Comparison of ENCODE assay signal across 8 cellular contexts in the genomic region with DNA sequence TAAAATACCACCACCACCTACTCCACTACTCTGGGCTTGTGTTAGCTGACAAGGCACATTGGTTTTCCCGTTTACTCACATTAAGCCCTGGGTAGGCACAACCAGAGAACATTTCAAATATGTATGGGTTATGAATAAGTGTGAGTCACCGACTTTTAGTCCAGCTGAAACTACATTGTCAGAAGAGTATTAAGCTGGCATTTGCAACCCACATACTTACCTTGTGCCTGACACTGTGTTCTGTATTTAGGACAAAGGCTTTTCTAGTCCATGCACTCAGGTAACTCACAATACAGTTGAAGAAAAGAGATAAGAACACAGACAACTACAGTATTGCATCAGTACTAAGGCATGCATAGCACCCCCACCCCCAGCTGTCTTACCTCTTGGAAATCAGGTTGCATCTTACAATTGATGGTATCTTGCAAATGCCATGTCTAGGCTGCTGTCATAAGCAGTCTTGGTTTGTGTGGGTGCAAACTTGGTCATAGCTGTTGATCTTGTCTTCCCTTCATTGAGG. TPM values are rescaled to one million over a fixed set of nuclear protein-coding genes. Genes with fewer than 3 reads are reported as not detected.
DNase-seq lines count a peak whose midpoint lies in the region; ATAC-seq and TF ChIP-seq lines count a peak whose summit lies in the region.

No MANE protein-coding gene starts in this region.

- H3K27ac ChIP-seq in RWPE1, result no peak overlapping the region

- CTCF ChIA-PET in RWPE1 (lab: Yijun Ruan, JAX), result interaction anchor here (0.6 to 0.9 kb wide), 3 partner anchors 119 to 699 kb away, joined by 3 read pairs; no protein-coding TSS in a partner anchor

- POLR2A ChIA-PET in RWPE1 (lab: Yijun Ruan, JAX; ENCODE audit: low non-redundant PET), result no interaction called here

- TF ChIP-seq CTCF in RWPE1 (conservative IDR thresholded peaks at IDR 0.05; ENCODE audit: low read depth), result no peak

- DNase-seq in Daoy (ENCODE audit: low read depth) (peak; percentile 81), RWPE1 (ENCODE audit: low spot score) (peak; percentile 60), dedifferentiated amniotic fluid mesenchymal stem cell (ENCODE audit: extremely low spot score) (peak; percentile 67), renal cortical epithelial cell (ENCODE audit: low read depth) (peak; percentile 41), SIG-M5 (lab: John Stamatoyannopoulos, UW) (no peak), UCSD-AML1 (lab: John Stamatoyannopoulos, UW; ENCODE audit: unreplicated experiment) (no peak)

- ATAC-seq in GM18909 (IDR thresholded peaks at IDR 0.05; ENCODE audit: poor library complexity, unreplicated experiment), result no peak
- ATAC-seq in HG03025 (IDR thresholded peaks at IDR 0.05; ENCODE audit: low FRiP score, unreplicated experiment), result no peak

RNA-seq across cellular contexts. Expression of a gene that starts 40.3 kb away (rescaled TPM):
- total RNA-seq in Daoy (2014; rRNA removed; shearing (Covaris generic)), result 7.8 and 8.2 TPM in 2 replicates
- total RNA-seq in renal cortical epithelial cell, result 4.2 and 18.4 TPM in 2 replicates

Comparison
In these comparisons a context has a peak if more than half of its experiments do, and no peak if none do; other contexts are left out.
1. DNase-seq: peak in Daoy (single experiment), RWPE1 (single experiment), dedifferentiated amniotic fluid mesenchymal stem cell (single experiment) and renal cortical epithelial cell (single experiment); none in SIG-M5 (single experiment) and UCSD-AML1 (single experiment).